Comparison of ENCODE assay signal across 9 cellular contexts in the genomic region with DNA sequence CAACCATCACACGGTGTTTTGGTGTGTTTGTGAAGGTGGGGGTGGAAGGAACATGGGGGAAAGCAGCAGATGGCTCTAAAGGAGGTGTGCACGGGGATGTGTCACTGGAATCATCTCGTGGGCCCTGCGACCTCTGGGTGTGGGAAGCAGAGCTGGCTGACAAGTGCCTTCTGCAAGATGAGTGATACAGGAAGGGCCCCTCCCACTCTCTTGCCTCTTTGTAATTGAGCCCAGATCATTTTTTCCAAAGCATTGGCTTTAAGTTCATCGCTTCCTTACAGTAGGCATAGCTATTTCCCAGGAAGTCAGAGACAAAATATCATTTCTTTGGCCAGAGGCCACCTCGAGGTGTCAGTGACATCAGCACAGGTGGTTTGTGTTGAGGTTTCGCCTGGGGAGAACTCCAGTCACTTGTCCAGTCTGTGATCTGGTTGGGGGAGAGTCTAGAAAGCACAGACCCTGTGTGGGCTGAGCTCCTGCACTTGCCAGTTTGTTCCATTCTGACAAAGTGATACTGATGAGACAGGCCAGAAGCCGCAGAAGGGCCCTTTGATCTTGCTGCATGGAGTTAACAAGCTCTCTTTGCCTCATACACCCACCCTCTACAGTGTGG. TPM values are rescaled to one million over a fixed set of nuclear protein-coding genes. Genes with fewer than 3 reads are reported as not detected.
A peak's percentile ranks its signal among the peaks of the same experiment; 100 is the strongest.
DNase-seq lines count a peak whose midpoint lies in the region; ATAC-seq, FAIRE-seq and TF ChIP-seq lines count a peak whose summit lies in the region.
"Had no signal": no experiment of that assay in that cellular context is flagged by ENCODE, and none has a peak within 500 bp of the region (broad histone marks: within the 10 kb centered on the region; RNA-seq: fewer than 3 reads in every experiment).

No MANE protein-coding gene starts in this region.

- H3K36me3 ChIP-seq in RWPE2 (ENCODE audit: low read depth): peaks cover 78% of the 10 kb centered on the region

- H3K4me1 Mint-ChIP-seq in activated T-helper 17 cell treated with anti-CD3 and anti-CD28 coated beads, Interleukin-2, amount 50 U/mL, for 72 hours: peaks cover 26% of the 10 kb centered on the region
- H3K4me1 Mint-ChIP-seq in stimulated activated naive B cell treated with anti-CD40 and anti-IgM and Interleukin-4, amounts not matched to agents 10 μg/mL and 1 μg/mL and 100 μg/mL, for 72 hours: peaks cover 11 to 26% of the 10 kb centered on the region in 2 donors

- peak overlapping the region; percentile 92 for H3K27ac Mint-ChIP-seq in activated T-helper 17 cell treated with anti-CD3 and anti-CD28 coated beads, Interleukin-2, amount 50 U/mL, for 72 hours
- no peak overlapping the region for H3K27ac Mint-ChIP-seq in stimulated activated naive B cell treated with anti-CD40 and anti-IgM and Interleukin-4, amounts not matched to agents 10 μg/mL and 1 μg/mL and 100 μg/mL, for 72 hours

- FAIRE-seq in RCC 7860 (lab: Jason Lieb, UNC) (no peak), HTR-8/SVneo (lab: Jason Lieb, UNC) (no peak)

- H3K27ac ChIP-seq in RWPE2 (ENCODE audit: poor library complexity, severe bottlenecking): peak overlapping the region; percentile 6
- H3K27ac ChIP-seq: neutrophil had no signal

- H3K27me3 ChIP-seq in RWPE2 (ENCODE audit: insufficient read depth, poor library complexity, severe bottlenecking): no peaks in the 10 kb centered on the region
- H3K27me3 ChIP-seq: neutrophil had no signal

- peak overlapping the region; percentile 77 for H3K4me3 Mint-ChIP-seq in activated T-helper 17 cell treated with anti-CD3 and anti-CD28 coated beads, Interleukin-2, amount 50 U/mL, for 72 hours
- H3K4me3 Mint-ChIP-seq in stimulated activated naive B cell treated with anti-CD40 and anti-IgM and Interleukin-4, amounts not matched to agents 10 μg/mL and 1 μg/mL and 100 μg/mL, for 72 hours: no peak overlapping the region

- ATAC-seq in RWPE2 (ENCODE audit: low read depth) (no peak), HG02678 (IDR thresholded peaks at IDR 0.05; ENCODE audit: unreplicated experiment) (no peak)
- ATAC-seq in activated T-helper 17 cell treated with anti-CD3 and anti-CD28 coated beads, Interleukin-2, amount 50 U/mL, for 72 hours (replicated peaks): peak; percentile 93
- ATAC-seq in stimulated activated naive B cell treated with anti-CD40 and anti-IgM and Interleukin-4, amounts not matched to agents 10 μg/mL and 1 μg/mL and 100 μg/mL, for 72 hours (replicated peaks): peak; percentile 53 to 69

- DNase-seq in RWPE2 (ENCODE audit: low spot score) (no peak), left kidney (ENCODE audit: low read depth, low spot score) (peak; percentile 72), RCC 7860 (ENCODE audit: low spot score) (no peak), HTR-8/SVneo (ENCODE audit: insufficient read length, low spot score) (no peak)
- DNase-seq in stimulated activated naive B cell treated with anti-CD40 and anti-IgM and Interleukin-4, amounts not matched to agents 10 μg/mL and 1 μg/mL and 100 μg/mL, for 72 hours: no peak
- DNase-seq: NCI-H226 had no signal

- no peaks in the 10 kb centered on the region for H3K27me3 Mint-ChIP-seq in activated T-helper 17 cell treated with anti-CD3 and anti-CD28 coated beads, Interleukin-2, amount 50 U/mL, for 72 hours
- H3K27me3 Mint-ChIP-seq in stimulated activated naive B cell treated with anti-CD40 and anti-IgM and Interleukin-4, amounts not matched to agents 10 μg/mL and 1 μg/mL and 100 μg/mL, for 72 hours: no peaks in the 10 kb centered on the region

- peaks cover 100% of the 10 kb centered on the region for H3K36me3 Mint-ChIP-seq in activated T-helper 17 cell treated with anti-CD3 and anti-CD28 coated beads, Interleukin-2, amount 50 U/mL, for 72 hours (ENCODE audit: low read depth)
- H3K36me3 Mint-ChIP-seq in stimulated activated naive B cell treated with anti-CD40 and anti-IgM and Interleukin-4, amounts not matched to agents 10 μg/mL and 1 μg/mL and 100 μg/mL, for 72 hours: peaks cover 56 to 77% of the 10 kb centered on the region in 2 donors

- TF ChIP-seq CTCF in RWPE2 (IDR thresholded peaks at IDR 0.05; ENCODE audit: poor library complexity, severe bottlenecking): no peak

- H3K9me3 ChIP-seq in RWPE2 (ENCODE audit: severe bottlenecking): no peaks in the 10 kb centered on the region
- H3K9me3 ChIP-seq: neutrophil had no signal

- H3K4me1 ChIP-seq in RWPE2 (ENCODE audit: insufficient read depth, poor library complexity, severe bottlenecking): no peaks in the 10 kb centered on the region

- no peaks in the 10 kb centered on the region for H3K9me3 Mint-ChIP-seq in activated T-helper 17 cell treated with anti-CD3 and anti-CD28 coated beads, Interleukin-2, amount 50 U/mL, for 72 hours
- no peaks in the 10 kb centered on the region for H3K9me3 Mint-ChIP-seq in stimulated activated naive B cell treated with anti-CD40 and anti-IgM and Interleukin-4, amounts not matched to agents 10 μg/mL and 1 μg/mL and 100 μg/mL, for 72 hours

- no peak overlapping the region for H3K4me3 ChIP-seq in RWPE2 (ENCODE audit: severe bottlenecking)

RNA-seq across cellular contexts. Expression of a gene that starts 20.6 kb away (rescaled TPM):
- 10 to 100 TPM; 21.0 to 22.9 TPM for total RNA-seq in activated T-helper 17 cell treated with anti-CD3 and anti-CD28 coated beads, Interleukin-2, amount 50 U/mL, for 72 hours

RNA-seq across cellular contexts. Expression of a gene that starts 33.9 kb away (rescaled TPM):
- total RNA-seq in activated T-helper 17 cell treated with anti-CD3 and anti-CD28 coated beads, Interleukin-2, amount 50 U/mL, for 72 hours: 100 to 1,000 TPM in 1 of 2 donors, 10 to 100 TPM in 1; 69.1 to 112 TPM

RNA-seq across cellular contexts. Expression of a gene that starts 33.9 kb away (rescaled TPM):
- 100 to 1,000 TPM; 103 to 129 TPM for total RNA-seq in activated T-helper 17 cell treated with anti-CD3 and anti-CD28 coated beads, Interleukin-2, amount 50 U/mL, for 72 hours

Comparison
In these comparisons a context has a peak if more than half of its experiments do, and no peak if none do; other contexts are left out.
1. ATAC-seq: peak in activated T-helper 17 cell treated with anti-CD3 and anti-CD28 coated beads, Interleukin-2, amount 50 U/mL, for 72 hours (single experiment) and stimulated activated naive B cell treated with anti-CD40 and anti-IgM and Interleukin-4, amounts not matched to agents 10 μg/mL and 1 μg/mL and 100 μg/mL, for 72 hours (2 of 2); none in RWPE2 (single experiment) and HG02678 (single experiment).